10 cellular contexts compared by ENCODE assay signal in genomic region chr6:26351544-26351953, GRCh38. TPM values are rescaled to one million over a fixed set of nuclear protein-coding genes. Genes with fewer than 3 reads are reported as not detected.
DNase-seq lines count a peak whose midpoint lies in the region; ATAC-seq and TF ChIP-seq lines count a peak whose summit lies in the region.
"Had no signal": no experiment of that assay in that cellular context is flagged by ENCODE, and none has a peak within 500 bp of the region (broad histone marks: within the 10 kb centered on the region; RNA-seq: fewer than 3 reads in every experiment).

No MANE protein-coding gene starts in this region.

- H3K9me1 ChIP-seq in IMR-90 (ENCODE audit: insufficient read depth, low read length), result peaks cover 19% of the 10 kb centered on the region

- no peak overlapping the region for H2AK9ac ChIP-seq in IMR-90 (replicated peaks; ENCODE audit: low read depth, low read length, poor library complexity)

- H2AFZ ChIP-seq in IMR-90 (replicated peaks; ENCODE audit: low read length, poor library complexity), result peak overlapping the region; percentile 64
- H2AFZ ChIP-seq in hepatocyte, result no peak overlapping the region
- no peak overlapping the region for H2AFZ ChIP-seq in H9 (ENCODE audit: low read length)

- TF ChIP-seq RAD21 in IMR-90 (IDR thresholded peaks at IDR 0.05; ENCODE audit: low read length), result no peak

- intact Hi-C loops in IMR-90 (cut with micrococcal nuclease), result no loop called here
- intact Hi-C loops in heart left ventricle (cut with DNase I), result loop anchor here in 1 of 10 donors (5.0 kb wide), 1 partner anchor 241 kb away; no protein-coding TSS in a partner anchor

- dilution Hi-C loops in IMR-90 (cut with HindIII; ENCODE audit: low sequenced_read_pairs, unreplicated experiment), result no loop called here

- H3K4me1 ChIP-seq in IMR-90 (ENCODE audit: control insufficient read depth, insufficient read depth, low read length), result peaks cover 7% of the 10 kb centered on the region; the same call in 1 of the 2 replicates
- H3K4me1 ChIP-seq in hepatocyte (ENCODE audit: insufficient read depth), result no peaks in the 10 kb centered on the region
- H3K4me1 ChIP-seq in heart left ventricle, result no peaks in the 10 kb centered on the region
- peaks cover 6% of the 10 kb centered on the region for H3K4me1 ChIP-seq in H9 (ENCODE audit: insufficient read depth, low read length)

- H4K8ac ChIP-seq in IMR-90 (ENCODE audit: low read depth in 2 of 2, low read length in 2 of 2) (no peak overlapping the region), H9 (replicated peaks; ENCODE audit: insufficient read length, low read depth, low read length) (no peak overlapping the region)

- peak overlapping the region; percentile 63 for H3K4ac ChIP-seq in IMR-90 (ENCODE audit: low read depth, low read length)
- H3K4ac ChIP-seq in H9 (ENCODE audit: low read depth, low read length), result no peak overlapping the region

- 0% methylated on average over 1 of the region's 4 CpGs; no CpG with 5 or more reads in 1 of the 2 experiments for whole genome bisulfite sequencing in IMR-90 (ENCODE audit: extremely low coverage in 2 of 2, insufficient read length in 1 of 2), 2 experiments
- 57% methylated on average over 4 of the region's 4 CpGs for WGBS in hepatocyte (ENCODE audit: low lambda C conversion rate, missing lambda C conversion rate)
- WGBS in heart left ventricle, 4 donors, result 47 to 55% (median 50%) methylated on average over 4 of the region's 4 CpGs
- WGBS in H9 (ENCODE audit: extremely low coverage, insufficient read length, low lambda C conversion rate), result no CpG with 5 or more reads among the region's 4 CpGs

- no peak overlapping the region for H3K27ac ChIP-seq in IMR-90 (ENCODE audit: insufficient read depth, low read length)
- H3K27ac ChIP-seq in hepatocyte, result no peak overlapping the region
- H3K27ac ChIP-seq in heart left ventricle, result no peak overlapping the region
- no peak overlapping the region for H3K27ac ChIP-seq in H9 (ENCODE audit: insufficient read length, low read depth, low read length)

- H3K23me2 ChIP-seq in H9 (ENCODE audit: insufficient read length, low read depth, low read length, poor library complexity, severe bottlenecking), result no peaks in the 10 kb centered on the region

- no peak for TF ChIP-seq CTCF in IMR-90 (conservative IDR thresholded peaks at IDR 0.05; ENCODE audit: low read depth, low read length)
- no peak for TF ChIP-seq CTCF in WTC11 (IDR thresholded peaks at IDR 0.05)
- TF ChIP-seq CTCF in hepatocyte (IDR thresholded peaks at IDR 0.05; ENCODE audit: poor library complexity), result no peak
- TF ChIP-seq CTCF in heart left ventricle (IDR thresholded peaks at IDR 0.05), result no peak
- TF ChIP-seq CTCF in H9 (conservative IDR thresholded peaks at IDR 0.05), result no peak

- H3K4me3 Mint-ChIP-seq in WTC11, result no peak overlapping the region
- no peak overlapping the region for H3K4me3 Mint-ChIP-seq in H9

- in situ Hi-C loops in IMR-90 (cut with MboI; ENCODE audit: low sequenced_read_pairs), result no loop called here

- H3K27me3 ChIP-seq in IMR-90 (ENCODE audit: control insufficient read depth, insufficient read depth, low read length) (no peaks in the 10 kb centered on the region), hepatocyte (no peaks in the 10 kb centered on the region), heart left ventricle (no peaks in the 10 kb centered on the region), H9 (ENCODE audit: insufficient read depth, low read length) (no peaks in the 10 kb centered on the region)

- H4K5ac ChIP-seq in IMR-90 (ENCODE audit: low read depth, low read length) (no peak overlapping the region), H9 (ENCODE audit: insufficient read length, low read depth, low read length) (no peak overlapping the region)

- no peaks in the 10 kb centered on the region for H3K79me2 ChIP-seq in hepatocyte
- H3K79me2 ChIP-seq in H9 (ENCODE audit: insufficient read depth, low read length), result no peaks in the 10 kb centered on the region

- H3K4me3 ChIP-seq in IMR-90 (ENCODE audit: insufficient read depth, low read depth, low read length) (no peak overlapping the region), hepatocyte (no peak overlapping the region), heart left ventricle (no peak overlapping the region)

- POLR2A ChIA-PET in IMR-90 (lab: Charles Lee; ENCODE audit: unreplicated experiment) (no interaction called here), WTC11 (lab: Charles Lee) (no interaction called here)

- peaks cover 33% of the 10 kb centered on the region for H3K4me1 Mint-ChIP-seq in WTC11
- peaks cover 17 to 35% of the 10 kb centered on the region in 2 experiments for H3K4me1 Mint-ChIP-seq in H9

- H2BK5ac ChIP-seq in IMR-90 (ENCODE audit: low read depth, low read length, poor library complexity, severe bottlenecking) (peak overlapping the region; percentile 78), H9 (ENCODE audit: insufficient read length, low read length) (no peak overlapping the region)

- ATAC-seq in IMR-90 (ENCODE audit: low read depth) (peak; percentile 97), WTC11 (no peak), heart left ventricle (no peak)

- no peaks in the 10 kb centered on the region for H3K36me3 ChIP-seq in IMR-90 (ENCODE audit: control insufficient read depth, insufficient read depth, low read length)
- no peaks in the 10 kb centered on the region for H3K36me3 ChIP-seq in hepatocyte (replicated peaks; ENCODE audit: insufficient read depth, low read depth)
- no peaks in the 10 kb centered on the region for H3K36me3 ChIP-seq in heart left ventricle

- H3K27ac Mint-ChIP-seq in WTC11, result no peak overlapping the region
- H3K27ac Mint-ChIP-seq in H9, result no peak overlapping the region

- no peak overlapping the region for H3K18ac ChIP-seq in IMR-90 (ENCODE audit: low read depth, low read length)
- H3K18ac ChIP-seq in H9 (ENCODE audit: insufficient read length, low read depth, low read length), result no peak overlapping the region

- H3K36me3 Mint-ChIP-seq in WTC11 (no peaks in the 10 kb centered on the region), H9 (ENCODE audit: insufficient read depth in 1 of 3, low read depth in 3 of 3) (no peaks in the 10 kb centered on the region)

- H3K79me1 ChIP-seq in IMR-90 (ENCODE audit: low read depth in 1 of 2, low read length in 2 of 2) (no peaks in the 10 kb centered on the region), H9 (ENCODE audit: insufficient read depth, low read depth, low read length, poor library complexity, severe bottlenecking) (no peaks in the 10 kb centered on the region)

- H4K20me1 ChIP-seq in IMR-90 (ENCODE audit: insufficient read depth, low read length) (no peaks in the 10 kb centered on the region), hepatocyte (ENCODE audit: insufficient read depth, poor library complexity, severe bottlenecking) (no peaks in the 10 kb centered on the region), H9 (ENCODE audit: control insufficient read depth, insufficient read depth, insufficient read length) (no peaks in the 10 kb centered on the region)

- H3K9me3 ChIP-seq in IMR-90 (ENCODE audit: control insufficient read depth, insufficient read depth, low read length) (no peaks in the 10 kb centered on the region), hepatocyte (ENCODE audit: low read depth) (no peaks in the 10 kb centered on the region), heart left ventricle (no peaks in the 10 kb centered on the region), H9 (ENCODE audit: control insufficient read depth, low read depth, low read length) (no peaks in the 10 kb centered on the region)
- H3K9me3 ChIP-seq: Caco-2 had no signal

- no peak overlapping the region for H2BK12ac ChIP-seq in H9 (ENCODE audit: insufficient read length, low read depth, low read length)

- no peak overlapping the region; the same call in 1 of the 2 replicates for H3K14ac ChIP-seq in IMR-90 (replicated peaks; ENCODE audit: low read depth, low read length)
- H3K14ac ChIP-seq in H9 (ENCODE audit: insufficient read depth, low read length), result no peak overlapping the region

- H3K4me2 ChIP-seq in IMR-90 (ENCODE audit: low read depth, low read length), result no peak overlapping the region
- H3K4me2 ChIP-seq in hepatocyte, result no peak overlapping the region
- no peak overlapping the region for H3K4me2 ChIP-seq in H9 (ENCODE audit: insufficient read depth, insufficient read length, low read length)

- no peaks in the 10 kb centered on the region for H3K9me2 ChIP-seq in hepatocyte (replicated peaks; ENCODE audit: insufficient read depth)

- no peak overlapping the region for H3K56ac ChIP-seq in IMR-90 (ENCODE audit: extremely low read depth, insufficient read depth, low read length)
- no peak overlapping the region for H3K56ac ChIP-seq in H9 (ENCODE audit: insufficient read length, low read depth, low read length)

- H3T11ph ChIP-seq in H9 (ENCODE audit: low read length), result no peak overlapping the region

- H4K91ac ChIP-seq in IMR-90 (ENCODE audit: insufficient read depth, low read depth, low read length) (no peak overlapping the region), H9 (ENCODE audit: insufficient read length, low read depth, low read length) (no peak overlapping the region)

- H3K27me3 Mint-ChIP-seq in WTC11 (ENCODE audit: low read depth), result no peaks in the 10 kb centered on the region
- no peaks in the 10 kb centered on the region for H3K27me3 Mint-ChIP-seq in H9 (ENCODE audit: low read depth)

- H2BK15ac ChIP-seq in IMR-90 (ENCODE audit: low read depth, low read length), result no peak overlapping the region
- H2BK15ac ChIP-seq in H9 (ENCODE audit: low read depth, low read length), result no peak overlapping the region

- BruUV-seq in IMR-90 (replicated peaks; lab: Mats Ljungman, UMichigan), result no TSS peak

- CTCF ChIA-PET in IMR-90 (lab: Yijun Ruan, JAX), result interaction anchor here (2.0 kb wide), 1 partner anchor 10 kb away, joined by 9 read pairs; no protein-coding TSS in a partner anchor
- CTCF ChIA-PET in WTC11 (lab: Charles Lee), result no interaction called here

- H2BK20ac ChIP-seq in IMR-90 (ENCODE audit: low read depth, low read length), result peak overlapping the region; percentile 50; the same call in 1 of the 2 replicates
- H2BK20ac ChIP-seq in H9 (ENCODE audit: low read depth, low read length, poor library complexity, severe bottlenecking), result no peak overlapping the region

- 0 out of 2 replicates have a peak overlapping the region, but pooled peaks have one; percentile 18 for H3K23ac ChIP-seq in IMR-90 (ENCODE audit: low read depth, low read length)
- no peak overlapping the region for H3K23ac ChIP-seq in H9 (ENCODE audit: insufficient read length, low read depth, low read length)

- TF ChIP-seq POLR2A in IMR-90 (IDR thresholded peaks at IDR 0.05; ENCODE audit: low read depth, low read length), result no peak
- no peak for TF ChIP-seq POLR2A in heart left ventricle (IDR thresholded peaks at IDR 0.05)

- H3K9ac ChIP-seq in IMR-90 (ENCODE audit: low read depth, low read length), result no peak overlapping the region
- no peak overlapping the region for H3K9ac ChIP-seq in H9 (ENCODE audit: extremely low read depth, insufficient read length, low read length)

- H2BK120ac ChIP-seq in IMR-90 (ENCODE audit: low read depth, low read length) (peak overlapping the region; percentile 78; the same call in 1 of the 2 replicates), H9 (ENCODE audit: low read depth, low read length, poor library complexity, severe bottlenecking) (no peak overlapping the region)

- DNase-seq in AG08395 (ENCODE audit: low spot score), result peak; percentile 88
- DNase-seq in IMR-90, result peak; percentile 99
- DNase-seq in WTC11 (ENCODE audit: low spot score), result no peak
- peak; percentile 52 for DNase-seq in hepatocyte (ENCODE audit: low spot score)
- no peak for DNase-seq in heart left ventricle
- no peak for DNase-seq in H9
- DNase-seq in hypothalamus (lab: John Stamatoyannopoulos, UW), result no peak
- no peak for DNase-seq in NCI-H1930 (lab: John Stamatoyannopoulos, UW)
- DNase-seq: Caco-2, mesendoderm had no signal

- no peak overlapping the region for H2AK5ac ChIP-seq in IMR-90 (ENCODE audit: low read depth, low read length)
- H2AK5ac ChIP-seq in H9 (ENCODE audit: insufficient read length, low read length), result no peak overlapping the region

- H3K9me3 Mint-ChIP-seq in WTC11, result no peaks in the 10 kb centered on the region
- no peaks in the 10 kb centered on the region for H3K9me3 Mint-ChIP-seq in H9

RNA-seq across cellular contexts. Expression of gene BTN3A2, which starts 13.4 kb away (rescaled TPM):
- total RNA-seq in IMR-90 (2012; rRNA removed) (17.2 and 20.4 TPM in 2 replicates), WTC11 (2021) (3.4 to 7.4 TPM (median 7.0 TPM) in 3 replicates), hepatocyte (8.3 and 10.8 TPM in 2 replicates), heart left ventricle (10 to 100 TPM in 5 of 9 donors, 1 to 10 TPM in 4; 2.7 to 71.1 (median 10.2) TPM), H9 (2021) (3.3 and 4.0 TPM in 2 replicates)
- polyA plus RNA-seq in IMR-90 (2012; rRNA removed) (14.8 and 15.7 TPM in 2 replicates), hepatocyte (6.5 and 7.4 TPM in 2 replicates), heart left ventricle (10 to 100 TPM in 1 of 2 donors, 1 to 10 TPM in 1; 5.8 to 11.5 TPM)
- 7.4 and 12.2 TPM in 2 replicates for polyA plus RNA-seq in IMR-90 (2012; cell fraction: cytosol; rRNA removed)
- polyA plus RNA-seq in IMR-90 (2012; cell fraction: nucleus; rRNA removed; ENCODE audit: low replicate concordance), result 9.8 and 25.8 TPM in 2 replicates

RNA-seq across cellular contexts. Expression of gene BTN2A2, which starts 31.4 kb away (rescaled TPM):
- total RNA-seq in IMR-90 (2012; rRNA removed) (10.6 and 12.5 TPM in 2 replicates), WTC11 (2021) (15.6 to 18.0 TPM (median 16.2 TPM) in 3 replicates), hepatocyte (12.8 and 17.3 TPM in 2 replicates), heart left ventricle (10 to 100 TPM in 2 of 9 donors, 1 to 10 TPM in 7; 1.7 to 20.4 (median 3.0) TPM), H9 (2021) (14.4 and 17.4 TPM in 2 replicates)
- polyA plus RNA-seq in IMR-90 (2012; rRNA removed) (9.8 and 15.2 TPM in 2 replicates), hepatocyte (8.2 and 10.6 TPM in 2 replicates), heart left ventricle (1 to 10 TPM; 3.2 to 4.3 TPM)
- 4.9 and 6.3 TPM in 2 replicates for polyA plus RNA-seq in IMR-90 (2012; cell fraction: cytosol; rRNA removed)
- 27.6 and 53.1 TPM in 2 replicates for polyA plus RNA-seq in IMR-90 (2012; cell fraction: nucleus; rRNA removed; ENCODE audit: low replicate concordance)

RNA-seq across cellular contexts. Expression of gene BTN3A1, which starts 50.5 kb away (rescaled TPM):
- total RNA-seq in IMR-90 (2012; rRNA removed), result 15.3 and 16.5 TPM in 2 replicates
- polyA plus RNA-seq in IMR-90 (2012; rRNA removed), result 9.8 and 14.4 TPM in 2 replicates
- 5.7 and 11.5 TPM in 2 replicates for polyA plus RNA-seq in IMR-90 (2012; cell fraction: cytosol; rRNA removed)
- polyA plus RNA-seq in IMR-90 (2012; cell fraction: nucleus; rRNA removed; ENCODE audit: low replicate concordance), result 23.3 and 47.1 TPM in 2 replicates
- 4.5 to 7.3 TPM (median 7.2 TPM) in 3 replicates for total RNA-seq in WTC11 (2021)
- total RNA-seq in hepatocyte, result 18.4 and 20.4 TPM in 2 replicates
- polyA plus RNA-seq in hepatocyte, result 10.9 and 12.9 TPM in 2 replicates
- total RNA-seq in heart left ventricle, result 10 to 100 TPM in 3 of 9 donors, 1 to 10 TPM in 6; 3.1 to 47.6 (median 9.1) TPM
- 1 to 10 TPM; 5.1 to 5.2 TPM for polyA plus RNA-seq in heart left ventricle
- 2.5 and 3.1 TPM in 2 replicates for total RNA-seq in H9 (2021)

Comparison
In these comparisons a context has a peak if more than half of its experiments do, and no peak if none do; other contexts are left out.
1. DNase-seq: peak in AG08395 (single experiment), IMR-90 (single experiment) and hepatocyte (single experiment); none in WTC11 (single experiment), heart left ventricle (0 of 5), H9 (single experiment), hypothalamus (0 of 51) and NCI-H1930 (0 of 2).